In the genomic region with DNA sequence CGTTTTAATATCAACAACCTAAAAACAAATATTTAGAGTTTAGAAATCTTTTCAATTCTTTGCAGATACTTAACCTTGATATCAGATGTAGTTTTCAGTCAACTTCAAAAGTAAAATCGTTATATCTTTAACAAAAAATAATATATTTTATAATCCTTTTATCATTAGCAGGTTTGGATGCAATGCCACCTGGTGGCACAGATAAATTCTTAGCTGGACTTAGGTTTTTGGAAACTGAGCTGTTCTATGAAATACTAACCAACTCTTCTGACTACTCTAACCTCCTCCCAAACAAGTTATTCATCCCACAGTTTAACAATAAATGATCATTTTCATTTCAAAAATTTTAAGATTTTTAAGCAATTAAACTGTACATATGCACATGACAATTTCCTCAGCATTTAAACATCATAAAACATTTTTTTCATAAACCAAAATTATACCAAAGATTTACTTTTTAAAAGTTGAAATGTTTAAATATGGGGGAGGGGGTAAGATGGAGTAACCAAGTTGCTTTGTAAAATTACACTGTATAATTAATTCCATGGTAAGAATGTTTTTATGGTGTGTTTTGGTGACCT, we compare ENCODE assay signal across 8 cellular contexts. TPM values are rescaled to one million over a fixed set of nuclear protein-coding genes. Genes with fewer than 3 reads are reported as not detected.
A peak's percentile ranks its signal among the peaks of the same experiment; 100 is the strongest.
DNase-seq lines count a peak whose midpoint lies in the region; ATAC-seq and TF ChIP-seq lines count a peak whose summit lies in the region.

No MANE protein-coding gene starts in this region.

- TF ChIP-seq CTCF in cardiac fibroblast (IDR thresholded peaks at IDR 0.05; ENCODE audit: low read depth, low read length) (peak; percentile 45), osteoblast (IDR thresholded peaks at IDR 0.05; ENCODE audit: extremely low read depth, low read depth, low read length) (peak; percentile 60)

- no peaks in the 10 kb centered on the region for H3K9me3 ChIP-seq in osteoblast (ENCODE audit: low read depth, low read length)

- no peaks in the 10 kb centered on the region for H3K79me2 ChIP-seq in osteoblast (ENCODE audit: insufficient read depth, low read length)

- no peaks in the 10 kb centered on the region for H4K20me1 ChIP-seq in osteoblast (ENCODE audit: insufficient read depth, low read length)

- H3K36me3 ChIP-seq in osteoblast (ENCODE audit: insufficient read depth, low read length): no peaks in the 10 kb centered on the region

- no peaks in the 10 kb centered on the region for H3K27me3 ChIP-seq in osteoblast (ENCODE audit: insufficient read depth, low read length)

- peak overlapping the region; percentile 64 for H3K4me2 ChIP-seq in osteoblast (ENCODE audit: insufficient read depth, low read length)

- no peak overlapping the region for H2AFZ ChIP-seq in osteoblast (ENCODE audit: low read length)

- DNase-seq in Daoy (ENCODE audit: low read depth): peak; percentile 55
- peak; percentile 55 for DNase-seq in NAMALWA (ENCODE audit: low spot score)
- peak; percentile 51 to 63 for DNase-seq in cardiac fibroblast (ENCODE audit: low read depth in 2 of 2)
- no peak for DNase-seq in osteoblast (ENCODE audit: insufficient read length, low spot score, missing footprints)
- no peak for DNase-seq in stimulated activated CD4-positive, alpha-beta T cell treated with anti-CD3 and anti-CD28 coated beads, Interleukin-15, amount 100 ng/mL, for 24 hours
- no peak for DNase-seq in activated T-cell treated with anti-CD3 and anti-CD28 coated beads, Interleukin-2, amount 50 U/mL, for 1 hour
- DNase-seq in iPS-NIHi11 (ENCODE audit: low spot score): no peak

- peak overlapping the region; percentile 58 for H3K27ac ChIP-seq in osteoblast (ENCODE audit: low read depth, low read length)

- H3K4me1 ChIP-seq in osteoblast (ENCODE audit: insufficient read depth, low read length): peaks cover 17% of the 10 kb centered on the region

- H3K4me3 ChIP-seq in cardiac fibroblast (replicated peaks in 1 of 2; ENCODE audit: low read depth in 2 of 2, low read length in 2 of 2) (no peak overlapping the region), osteoblast (ENCODE audit: insufficient read depth, low read length) (peak overlapping the region; percentile 27)

- no peak for ATAC-seq in GM19395 (IDR thresholded peaks at IDR 0.05; ENCODE audit: unreplicated experiment)

RNA-seq across cellular contexts. Expression of gene HIBADH, which starts 56.9 kb away (rescaled TPM):
- 49.8 and 62.7 TPM in 2 replicates for total RNA-seq in Daoy (2014; rRNA removed; shearing (Covaris generic))
- 74.8 and 76.0 TPM in 2 replicates for total RNA-seq in osteoblast

Comparison
In these comparisons a context has a peak if more than half of its experiments do, and no peak if none do; other contexts are left out.
1. DNase-seq: peak in Daoy (single experiment), NAMALWA (single experiment) and cardiac fibroblast (2 of 2); none in osteoblast (single experiment), stimulated activated CD4-positive, alpha-beta T cell treated with anti-CD3 and anti-CD28 coated beads, Interleukin-15, amount 100 ng/mL, for 24 hours (single experiment), activated T-cell treated with anti-CD3 and anti-CD28 coated beads, Interleukin-2, amount 50 U/mL, for 1 hour (single experiment) and iPS-NIHi11 (single experiment).